Comparison of ENCODE assay signal across 12 cellular contexts in the genomic region with DNA sequence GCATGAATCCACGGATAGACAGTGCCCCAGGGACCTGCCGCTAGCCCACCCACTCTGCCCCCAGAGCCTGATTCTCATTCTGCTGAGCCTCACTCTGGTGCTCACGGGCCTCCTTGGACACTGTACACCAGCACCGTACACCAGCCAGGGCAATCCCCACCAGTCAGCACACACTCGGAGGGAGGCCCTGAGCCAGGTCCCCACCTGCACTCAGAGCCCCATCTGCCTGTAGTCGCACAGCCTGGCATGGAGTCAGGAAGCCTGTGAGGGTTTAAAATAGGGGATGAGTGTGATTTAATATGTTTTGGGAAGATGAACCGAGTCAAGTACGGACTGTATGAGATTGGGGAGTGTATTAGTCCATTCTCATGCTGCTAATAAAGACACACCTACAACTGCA.
DNase-seq lines count a peak whose midpoint lies in the region; ATAC-seq and TF ChIP-seq lines count a peak whose summit lies in the region.
"Had no signal": no experiment of that assay in that cellular context is flagged by ENCODE, and none has a peak within 500 bp of the region (broad histone marks: within the 10 kb centered on the region; RNA-seq: fewer than 3 reads in every experiment).

No MANE protein-coding gene starts in this region.

- no TSS peak for BruUV-seq in Calu3 (replicated peaks; lab: Mats Ljungman, UMichigan)

- H3K36me3 Mint-ChIP-seq in activated CD8-positive, alpha-beta T cell treated with anti-CD3 and anti-CD28 coated beads, Interleukin-2, amount 10 ng/mL, durations not matched to agents 7 days and 5 days (ENCODE audit: low read depth): no peaks in the 10 kb centered on the region
- H3K36me3 Mint-ChIP-seq in activated CD8-positive, alpha-beta T cell treated with anti-CD3 and anti-CD28 coated beads for 36 hours (ENCODE audit: low read depth): no peaks in the 10 kb centered on the region
- peaks cover 14% of the 10 kb centered on the region for H3K36me3 Mint-ChIP-seq in Calu3 (ENCODE audit: insufficient read depth, unreplicated experiment)
- H3K36me3 Mint-ChIP-seq in activated CD4-positive, alpha-beta memory T cell treated with anti-CD3 and anti-CD28 coated beads for 36 hours: no peaks in the 10 kb centered on the region
- H3K36me3 Mint-ChIP-seq: IgD-negative memory B cell had no signal

- TF ChIP-seq CTCF in activated CD8-positive, alpha-beta T cell treated with anti-CD3 and anti-CD28 coated beads for 36 hours (IDR thresholded peaks at IDR 0.05): no peak
- no peak for TF ChIP-seq CTCF in Calu3 (IDR thresholded peaks at IDR 0.05; ENCODE audit: unreplicated experiment)

- H3K9me3 Mint-ChIP-seq in activated CD8-positive, alpha-beta T cell treated with anti-CD3 and anti-CD28 coated beads, Interleukin-2, amount 10 ng/mL, durations not matched to agents 7 days and 5 days (ENCODE audit: insufficient read depth): no peaks in the 10 kb centered on the region
- no peaks in the 10 kb centered on the region for H3K9me3 Mint-ChIP-seq in activated CD8-positive, alpha-beta T cell treated with anti-CD3 and anti-CD28 coated beads for 36 hours
- no peaks in the 10 kb centered on the region for H3K9me3 Mint-ChIP-seq in Calu3 (ENCODE audit: low read depth, unreplicated experiment)
- no peaks in the 10 kb centered on the region for H3K9me3 Mint-ChIP-seq in activated CD4-positive, alpha-beta memory T cell treated with anti-CD3 and anti-CD28 coated beads for 36 hours
- H3K9me3 Mint-ChIP-seq: IgD-negative memory B cell had no signal

- intact Hi-C loops in activated CD8-positive, alpha-beta T cell treated with anti-CD3 and anti-CD28 coated beads for 36 hours (cut with micrococcal nuclease): loop anchor here (5.0 kb wide), 3 partner anchors 219 to 774 kb away; no protein-coding TSS in a partner anchor
- intact Hi-C loops in Calu3 (cut with micrococcal nuclease; ENCODE audit: unreplicated experiment): loop anchor here (5.0 kb wide), 1 partner anchor 369 kb away; no protein-coding TSS in a partner anchor
- intact Hi-C loops in activated CD4-positive, alpha-beta memory T cell treated with anti-CD3 and anti-CD28 coated beads for 36 hours (cut with micrococcal nuclease): loop anchor here (2.0 to 5.0 kb wide), 3 partner anchors 134 to 774 kb away; no protein-coding TSS in a partner anchor

- no peak for ATAC-seq in activated CD8-positive, alpha-beta T cell treated with anti-CD3 and anti-CD28 coated beads, Interleukin-2, amount 10 ng/mL, durations not matched to agents 7 days and 5 days
- ATAC-seq in activated CD8-positive, alpha-beta T cell treated with anti-CD3 and anti-CD28 coated beads for 36 hours: no peak
- peak; percentile 5 for ATAC-seq in esophagus mucosa

- H3K27me3 Mint-ChIP-seq in activated CD8-positive, alpha-beta T cell treated with anti-CD3 and anti-CD28 coated beads, Interleukin-2, amount 10 ng/mL, durations not matched to agents 7 days and 5 days (ENCODE audit: low read depth): no peaks in the 10 kb centered on the region
- H3K27me3 Mint-ChIP-seq in activated CD8-positive, alpha-beta T cell treated with anti-CD3 and anti-CD28 coated beads for 36 hours: no peaks in the 10 kb centered on the region
- H3K27me3 Mint-ChIP-seq in Calu3 (ENCODE audit: unreplicated experiment): no peaks in the 10 kb centered on the region
- no peaks in the 10 kb centered on the region for H3K27me3 Mint-ChIP-seq in activated CD4-positive, alpha-beta memory T cell treated with anti-CD3 and anti-CD28 coated beads for 36 hours

- H3K4me1 Mint-ChIP-seq in activated CD8-positive, alpha-beta T cell treated with anti-CD3 and anti-CD28 coated beads, Interleukin-2, amount 10 ng/mL, durations not matched to agents 7 days and 5 days (ENCODE audit: low read depth): peaks cover 33% of the 10 kb centered on the region
- peaks cover 14% of the 10 kb centered on the region for H3K4me1 Mint-ChIP-seq in activated CD8-positive, alpha-beta T cell treated with anti-CD3 and anti-CD28 coated beads for 36 hours (ENCODE audit: low read depth)
- peaks cover 45% of the 10 kb centered on the region for H3K4me1 Mint-ChIP-seq in Calu3 (ENCODE audit: low read depth, unreplicated experiment)
- peaks cover 34% of the 10 kb centered on the region for H3K4me1 Mint-ChIP-seq in activated CD4-positive, alpha-beta memory T cell treated with anti-CD3 and anti-CD28 coated beads for 36 hours (ENCODE audit: low read depth)

- in situ Hi-C loops in KBM-7 (cut with MboI; ENCODE audit: low pct_unique_long_range_greater_than_20kb, low sequenced_read_pairs): loop anchor here (25.0 kb wide), 1 partner anchor 764 kb away; no protein-coding TSS in a partner anchor

- no peak overlapping the region for H3K4me3 Mint-ChIP-seq in activated CD8-positive, alpha-beta T cell treated with anti-CD3 and anti-CD28 coated beads, Interleukin-2, amount 10 ng/mL, durations not matched to agents 7 days and 5 days
- no peak overlapping the region for H3K4me3 Mint-ChIP-seq in activated CD8-positive, alpha-beta T cell treated with anti-CD3 and anti-CD28 coated beads for 36 hours
- H3K4me3 Mint-ChIP-seq in Calu3 (ENCODE audit: low read depth, unreplicated experiment): no peak overlapping the region
- no peak overlapping the region for H3K4me3 Mint-ChIP-seq in activated CD4-positive, alpha-beta memory T cell treated with anti-CD3 and anti-CD28 coated beads for 36 hours
- H3K4me3 Mint-ChIP-seq: IgD-negative memory B cell had no signal

- DNase-seq in activated CD8-positive, alpha-beta T cell treated with anti-CD3 and anti-CD28 coated beads, Interleukin-2, amount 10 ng/mL, durations not matched to agents 7 days and 5 days: no peak
- DNase-seq in activated CD8-positive, alpha-beta T cell treated with anti-CD3 and anti-CD28 coated beads for 36 hours: no peak
- DNase-seq in Calu3 (no peak), NCI-H446 treated with DMSO at 0.1 percent for 48 hours (lab: John Stamatoyannopoulos, UW) (peak; percentile 20), EL (no peak), KBM-7 (no peak)
- DNase-seq in activated CD4-positive, alpha-beta memory T cell treated with anti-CD3 and anti-CD28 coated beads for 36 hours: no peak
- DNase-seq: DMS153, NCI-H2029, SJCRH30 had no signal

- CTCF ChIA-PET in activated CD8-positive, alpha-beta T cell treated with anti-CD3 and anti-CD28 coated beads, Interleukin-2, amount 10 ng/mL, durations not matched to agents 7 days and 5 days (lab: Charles Lee): interaction anchor here (4.0 to 5.9 kb wide), 3 partner anchors 9 to 225 kb away, joined by 20 to 51 read pairs (median 26); partner anchors contain the start of gene SLCO3A1
- CTCF ChIA-PET in activated CD8-positive, alpha-beta T cell treated with anti-CD3 and anti-CD28 coated beads for 36 hours (lab: Charles Lee): interaction anchor here (1.6 to 6.5 kb wide), 7 partner anchors 9 to 774 kb away, joined by 3 to 41 read pairs (median 19); partner anchors contain the start of gene SLCO3A1
- CTCF ChIA-PET in Calu3 (lab: Charles Lee): no interaction called here
- CTCF ChIA-PET in activated CD4-positive, alpha-beta memory T cell treated with anti-CD3 and anti-CD28 coated beads for 36 hours (lab: Charles Lee): interaction anchor here (0.7 to 9.9 kb wide), 8 partner anchors 9 to 773 kb away, joined by 3 to 173 read pairs (median 8); partner anchors contain the start of gene SLCO3A1

- POLR2A ChIA-PET in activated CD8-positive, alpha-beta T cell treated with anti-CD3 and anti-CD28 coated beads, Interleukin-2, amount 10 ng/mL, durations not matched to agents 7 days and 5 days (lab: Charles Lee): no interaction called here
- POLR2A ChIA-PET in activated CD8-positive, alpha-beta T cell treated with anti-CD3 and anti-CD28 coated beads for 36 hours (lab: Charles Lee): no interaction called here
- POLR2A ChIA-PET in activated CD4-positive, alpha-beta memory T cell treated with anti-CD3 and anti-CD28 coated beads for 36 hours (lab: Charles Lee): no interaction called here

- peak overlapping the region; percentile 35 for H3K27ac Mint-ChIP-seq in activated CD8-positive, alpha-beta T cell treated with anti-CD3 and anti-CD28 coated beads, Interleukin-2, amount 10 ng/mL, durations not matched to agents 7 days and 5 days
- H3K27ac Mint-ChIP-seq in activated CD8-positive, alpha-beta T cell treated with anti-CD3 and anti-CD28 coated beads for 36 hours: no peak overlapping the region
- H3K27ac Mint-ChIP-seq in Calu3 (ENCODE audit: unreplicated experiment): peak overlapping the region; percentile 17
- H3K27ac Mint-ChIP-seq in activated CD4-positive, alpha-beta memory T cell treated with anti-CD3 and anti-CD28 coated beads for 36 hours: no peak overlapping the region
- H3K27ac Mint-ChIP-seq: IgD-negative memory B cell had no signal

Comparison
In these comparisons a context has a peak if more than half of its experiments do, and no peak if none do; other contexts are left out.
1. H3K27ac Mint-ChIP-seq: peak in activated CD8-positive, alpha-beta T cell treated with anti-CD3 and anti-CD28 coated beads, Interleukin-2, amount 10 ng/mL, durations not matched to agents 7 days and 5 days (single experiment) and Calu3 (single experiment); none in activated CD8-positive, alpha-beta T cell treated with anti-CD3 and anti-CD28 coated beads for 36 hours (single experiment) and activated CD4-positive, alpha-beta memory T cell treated with anti-CD3 and anti-CD28 coated beads for 36 hours (single experiment).